ENCODE assay signal across 2 cellular contexts in genomic region chr12:130830246-130830551, GRCh38.
TF ChIP-seq lines count a peak whose summit lies in the region.

No MANE protein-coding gene starts in this region.

TF ChIP-seq in HEK293, 187 proteins besides CTCF, POLR2A, EP300 and RAD21 (continued from another document):
- no peak for TF ChIP-seq ZNF423 (tag by site-specific recombination; IDR thresholded peaks at IDR 0.05)
- no peak for TF ChIP-seq ZNF580 (tag by site-specific recombination; IDR thresholded peaks at IDR 0.05)
- TF ChIP-seq ZNF266 (tag by site-specific recombination; IDR thresholded peaks at IDR 0.05; ENCODE audit: low read depth) = no peak
- TF ChIP-seq ZNF785 (tag by site-specific recombination; IDR thresholded peaks at IDR 0.05) = no peak
- no peak for TF ChIP-seq ZNF529 (tag by site-specific recombination; IDR thresholded peaks at IDR 0.05; ENCODE audit: insufficient replicate concordance)
- TF ChIP-seq ZNF146 (tag by site-specific recombination; IDR thresholded peaks at IDR 0.05) = no peak

TF ChIP-seq in H1, 55 proteins besides CTCF, POLR2A, EP300 and RAD21 (continued from another document):
- no peak for TF ChIP-seq RNF2 (IDR thresholded peaks at IDR 0.05; ENCODE audit: borderline replicate concordance, low read depth, low read length, missing control alignments, poor library complexity, severe bottlenecking)
- TF ChIP-seq EGR1 (IDR thresholded peaks at IDR 0.05; ENCODE audit: borderline replicate concordance, low read depth, low read length) = no peak
- no peak for TF ChIP-seq SP1 (IDR thresholded peaks at IDR 0.05; ENCODE audit: low read depth, low read length)
- TF ChIP-seq, protein P1, sequence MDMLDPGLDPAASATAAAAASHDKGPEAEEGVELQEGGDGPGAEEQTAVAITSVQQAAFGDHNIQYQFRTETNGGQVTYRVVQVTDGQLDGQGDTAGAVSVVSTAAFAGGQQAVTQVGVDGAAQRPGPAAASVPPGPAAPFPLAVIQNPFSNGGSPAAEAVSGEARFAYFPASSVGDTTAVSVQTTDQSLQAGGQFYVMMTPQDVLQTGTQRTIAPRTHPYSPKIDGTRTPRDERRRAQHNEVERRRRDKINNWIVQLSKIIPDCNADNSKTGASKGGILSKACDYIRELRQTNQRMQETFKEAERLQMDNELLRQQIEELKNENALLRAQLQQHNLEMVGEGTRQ (IDR thresholded peaks at IDR 0.05; ENCODE audit: low read length) = no peak
- TF ChIP-seq SIRT6 (IDR thresholded peaks at IDR 0.05; ENCODE audit: low read length) = no peak
- no peak for TF ChIP-seq TAF1 (IDR thresholded peaks at IDR 0.05; ENCODE audit: low read depth, low read length)
- no peak for TF ChIP-seq KDM5A (IDR thresholded peaks at IDR 0.05; ENCODE audit: low read length)
- no peak for TF ChIP-seq CBX8 (IDR thresholded peaks at IDR 0.05; ENCODE audit: borderline replicate concordance, low read depth, low read length)
- TF ChIP-seq YY1 (IDR thresholded peaks at IDR 0.05; ENCODE audit: low read depth, low read length) = no peak
- TF ChIP-seq RFX5 (IDR thresholded peaks at IDR 0.05; ENCODE audit: borderline replicate concordance, low read depth, low read length) = no peak
